20 cellular contexts compared by ENCODE assay signal in the genomic region with DNA sequence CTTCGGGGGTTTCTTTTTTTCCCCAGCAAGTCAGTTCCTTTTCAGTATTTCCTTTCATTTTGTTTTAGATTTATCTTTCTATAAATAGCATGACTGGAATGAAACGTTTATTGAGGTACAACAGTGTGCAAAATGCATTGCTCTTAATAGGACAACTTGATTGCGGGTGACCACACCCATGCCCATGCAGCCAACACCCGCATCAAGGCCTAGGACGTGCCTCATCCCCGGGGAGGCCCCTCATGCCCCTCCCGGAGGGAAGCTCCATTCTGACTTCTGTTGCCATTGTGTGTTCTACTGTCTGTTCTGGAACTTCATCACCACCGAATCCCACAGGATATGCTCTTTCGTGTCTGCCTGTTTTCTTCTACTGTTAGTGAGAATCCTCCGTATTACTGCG.
"Had no signal": no experiment of that assay in that cellular context is flagged by ENCODE, and none has a peak within 500 bp of the region (broad histone marks: within the 10 kb centered on the region; RNA-seq: fewer than 3 reads in every experiment).

No MANE protein-coding gene starts in this region.

- H3K4me1 ChIP-seq: body of pancreas had no signal

- H3K27ac ChIP-seq: body of pancreas had no signal

- H3K4me3 ChIP-seq: ascending aorta, body of pancreas had no signal

- H3K36me3 ChIP-seq: ascending aorta had no signal

- DNase-seq: activated CD4-positive, alpha-beta T cell treated with anti-CD3 and anti-CD28 coated beads for 48 hours; activated CD4-positive, alpha-beta T cell treated with anti-CD3 and anti-CD28 coated beads, Interleukin-2, amount 50 U/mL, for 4 hours; activated CD4-positive, CD25-positive, alpha-beta regulatory T cell treated with anti-CD3 and anti-CD28 coated beads, Interleukin-2, amount 50 U/mL, for 72 hours; activated CD8-positive, alpha-beta memory T cell treated with anti-CD3 and anti-CD28 coated beads, Interleukin-2, amount 50 U/mL, for 48 hours; activated CD8-positive, alpha-beta T cell treated with anti-CD3 and anti-CD28 coated beads, Interleukin-2, amount 10 ng/mL, durations not matched to agents 7 days and 5 days; activated naive CD4-positive, alpha-beta T cell treated with anti-CD3 and anti-CD28 coated beads, Interleukin-2, amount 50 U/mL, for 16 hours; activated T-cell treated with anti-CD3 and anti-CD28 coated beads, Interleukin-2, amount 50 U/mL, for 1 hour; body of pancreas; MM.1S; NCI-H1105 treated with DMSO at 0.1 percent for 48 hours; NCI-H1436 treated with DMSO at 0.1 percent for 48 hours; NCI-H187; NCI-H2081; NCI-H446; NCI-H524; PC-3; SHP77 treated with DMSO at 0.1 percent for 48 hours; T-helper 17 cell; T-helper 9 cell had no signal

- H3K27me3 ChIP-seq: ascending aorta, body of pancreas had no signal

- H3K9me3 ChIP-seq: ascending aorta, body of pancreas had no signal
